15 cellular contexts compared by ENCODE assay signal in genomic region chr21:45508607-45509565, GRCh38. TPM values are rescaled to one million over a fixed set of nuclear protein-coding genes. Genes with fewer than 3 reads are reported as not detected.
DNase-seq lines count a peak whose midpoint lies in the region; ATAC-seq and TF ChIP-seq lines count a peak whose summit lies in the region.
"Had no signal": no experiment of that assay in that cellular context is flagged by ENCODE, and none has a peak within 500 bp of the region (broad histone marks: within the 10 kb centered on the region; RNA-seq: fewer than 3 reads in every experiment).

No MANE protein-coding gene starts in this region.

- H3K27ac Mint-ChIP-seq in CD8-positive, alpha-beta T cell, result peak overlapping the region; percentile 18
- H3K27ac Mint-ChIP-seq in chondrocyte (ENCODE audit: unreplicated experiment) (peak overlapping the region; percentile 27), mesothelial cell of epicardium (peak overlapping the region; percentile 30), HFFc6 (no peak overlapping the region)

- H3K27me3 ChIP-seq in CD8-positive, alpha-beta T cell (ENCODE audit: insufficient read depth, low read length), result no peaks in the 10 kb centered on the region
- H3K27me3 ChIP-seq: BLaER1 had no signal

- no peaks in the 10 kb centered on the region for H3K36me3 ChIP-seq in CD8-positive, alpha-beta T cell (ENCODE audit: insufficient read depth, low read length)

- CTCF ChIA-PET in CD8-positive, alpha-beta T cell (lab: Charles Lee), result no interaction called here

- H3K9me3 ChIP-seq in CD8-positive, alpha-beta T cell (ENCODE audit: low read length), result no peaks in the 10 kb centered on the region
- H3K9me3 ChIP-seq: BLaER1 had no signal

- peaks cover 3% of the 10 kb centered on the region for H3K4me1 Mint-ChIP-seq in CD8-positive, alpha-beta T cell (ENCODE audit: low read depth)
- H3K4me1 Mint-ChIP-seq in chondrocyte (ENCODE audit: low read depth) (no peaks in the 10 kb centered on the region), mesothelial cell of epicardium (peaks cover 5% of the 10 kb centered on the region), HFFc6 (ENCODE audit: low read depth) (no peaks in the 10 kb centered on the region)

- H3K27me3 Mint-ChIP-seq in CD8-positive, alpha-beta T cell (ENCODE audit: low read depth), result no peaks in the 10 kb centered on the region
- H3K27me3 Mint-ChIP-seq in chondrocyte (ENCODE audit: low read depth) (no peaks in the 10 kb centered on the region), mesothelial cell of epicardium (ENCODE audit: low read depth) (no peaks in the 10 kb centered on the region), HFFc6 (ENCODE audit: insufficient read depth) (peaks cover 7% of the 10 kb centered on the region)

- DNase-seq in CD8-positive, alpha-beta T cell, result peak in 1 of 7 experiments; percentile 11
- DNase-seq in HuH-7 (ENCODE audit: low spot score) (peak; percentile 62), chondrocyte (ENCODE audit: low spot score) (peak; percentile 84), mesothelial cell of epicardium (ENCODE audit: low spot score in 2 of 2, unreplicated experiment in 2 of 2) (peak in 1 of 2 experiments; percentile 5), SW 1271 (lab: John Stamatoyannopoulos, UW) (no peak), HFFc6 (no peak)
- DNase-seq: activated CD4-positive, alpha-beta T cell treated with anti-CD3 and anti-CD28 coated beads, Interleukin-2, amount 50 U/mL, for 1 hour; activated naive CD4-positive, alpha-beta T cell treated with anti-CD3 and anti-CD28 coated beads, Interleukin-2, amount 50 U/mL, for 16 hours; hypothalamus; KBM-7; NCI-H2107 had no signal

- peaks cover 18% of the 10 kb centered on the region for H3K36me3 Mint-ChIP-seq in CD8-positive, alpha-beta T cell
- peaks cover 14% of the 10 kb centered on the region for H3K36me3 Mint-ChIP-seq in chondrocyte (ENCODE audit: low read depth)
- H3K36me3 Mint-ChIP-seq in mesothelial cell of epicardium, result peaks cover 2% of the 10 kb centered on the region
- no peaks in the 10 kb centered on the region; the same call in 1 of the 2 replicates for H3K36me3 Mint-ChIP-seq in HFFc6 (ENCODE audit: low read depth)

- ATAC-seq in CD8-positive, alpha-beta T cell, result no peak
- ATAC-seq in HG03432 (IDR thresholded peaks at IDR 0.05; ENCODE audit: unreplicated experiment) (no peak), GM18873 (IDR thresholded peaks at IDR 0.05; ENCODE audit: low FRiP score, unreplicated experiment) (no peak)
- ATAC-seq: SK-N-SH treated with all-trans-retinoic acid at 6 μM for 48 hours had no signal

- H3K4me1 ChIP-seq in CD8-positive, alpha-beta T cell (ENCODE audit: insufficient read depth, low read length), result no peaks in the 10 kb centered on the region

- no peak for TF ChIP-seq CTCF in CD8-positive, alpha-beta T cell (IDR thresholded peaks at IDR 0.05)
- no peak for TF ChIP-seq CTCF in chondrocyte (IDR thresholded peaks at IDR 0.05)
- TF ChIP-seq CTCF in mesothelial cell of epicardium (IDR thresholded peaks at IDR 0.05; ENCODE audit: unreplicated experiment), result no peak
- no peak for TF ChIP-seq CTCF in HFFc6 (IDR thresholded peaks at IDR 0.05)

- POLR2A ChIA-PET in CD8-positive, alpha-beta T cell (lab: Charles Lee), result no interaction called here

- no peaks in the 10 kb centered on the region for H3K9me3 Mint-ChIP-seq in CD8-positive, alpha-beta T cell
- no peaks in the 10 kb centered on the region for H3K9me3 Mint-ChIP-seq in chondrocyte (ENCODE audit: low read depth)
- no peaks in the 10 kb centered on the region for H3K9me3 Mint-ChIP-seq in mesothelial cell of epicardium
- H3K9me3 Mint-ChIP-seq in HFFc6, result no peaks in the 10 kb centered on the region

- no peak overlapping the region for H3K4me3 ChIP-seq in CD8-positive, alpha-beta T cell (ENCODE audit: low read depth, low read length)
- H3K4me3 ChIP-seq: BLaER1 had no signal

- H3K4me3 Mint-ChIP-seq in CD8-positive, alpha-beta T cell, result no peak overlapping the region
- H3K4me3 Mint-ChIP-seq in chondrocyte (ENCODE audit: unreplicated experiment), result no peak overlapping the region
- H3K4me3 Mint-ChIP-seq in mesothelial cell of epicardium, result no peak overlapping the region
- no peak overlapping the region for H3K4me3 Mint-ChIP-seq in HFFc6

- H3K27ac ChIP-seq in CD8-positive, alpha-beta T cell (ENCODE audit: low read depth, low read length), result no peak overlapping the region
- H3K27ac ChIP-seq: BLaER1 had no signal

- intact Hi-C loops in CD8-positive, alpha-beta T cell (cut with DNase I, micrococcal nuclease), result no loop called here

RNA-seq across cellular contexts. Expression of gene SLC19A1, which starts 33.4 kb away (rescaled TPM):
- total RNA-seq in CD8-positive, alpha-beta T cell, result 1 to 10 TPM; 8.8 to 9.0 TPM
- total RNA-seq in chondrocyte (6.5 to 12.7 TPM (median 7.8 TPM) in 3 replicates), mesothelial cell of epicardium (32.6 to 36.8 TPM (median 33.0 TPM) in 3 replicates)
- total RNA-seq in HFFc6 (2021; fragmentation: NEBNext Ultra II Directional; extraction: Animal tissue kit (Norgen Biotek cat#: 25700)), result 10 to 100 TPM; 12.3 to 15.9 (median 14.6) TPM

Comparison
In these comparisons a context has a peak if more than half of its experiments do, and no peak if none do; other contexts are left out.
1. DNase-seq: peak in HuH-7 (single experiment) and chondrocyte (single experiment); none in SW 1271 (0 of 2) and HFFc6 (single experiment).